Comparison of ENCODE assay signal across 17 cellular contexts in the genomic region with DNA sequence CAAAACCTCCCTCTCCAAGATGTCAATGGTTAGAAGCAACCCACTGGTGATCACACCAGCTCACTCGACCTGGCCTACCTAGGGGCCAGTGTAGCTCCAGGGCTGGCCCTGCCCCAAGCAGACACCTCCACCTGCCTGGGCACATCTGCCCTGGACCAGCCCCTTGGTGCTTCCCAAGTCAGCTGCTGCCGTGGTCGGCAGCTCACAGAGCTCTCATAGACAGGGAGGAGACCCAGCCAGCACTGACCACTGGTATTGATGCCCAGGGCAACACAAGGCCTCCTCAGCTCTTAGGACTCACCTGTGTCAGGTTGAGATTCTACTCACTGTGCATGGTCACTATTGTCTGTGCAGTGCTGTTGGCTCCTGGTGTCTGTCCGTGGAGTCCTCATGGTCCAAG. TPM values are rescaled to one million over a fixed set of nuclear protein-coding genes. Genes with fewer than 3 reads are reported as not detected.
A peak's percentile ranks its signal among the peaks of the same experiment; 100 is the strongest.
DNase-seq lines count a peak whose midpoint lies in the region; ATAC-seq, FAIRE-seq and TF ChIP-seq lines count a peak whose summit lies in the region.
"Had no signal": no experiment of that assay in that cellular context is flagged by ENCODE, and none has a peak within 500 bp of the region (broad histone marks: within the 10 kb centered on the region; RNA-seq: fewer than 3 reads in every experiment).

No MANE protein-coding gene starts in this region.

- POLR2A ChIA-PET in HepG2 (lab: Yijun Ruan, JAX): no interaction called here

- peaks cover 39% of the 10 kb centered on the region for H3K4me1 ChIP-seq in HepG2 (ENCODE audit: insufficient read depth, low read length)
- H3K4me1 ChIP-seq in left ventricle myocardium inferior: peaks cover 27% of the 10 kb centered on the region
- H3K4me1 ChIP-seq: A549, BLaER1, HAP-1 had no signal

- no TSS peak for BruUV-seq in HepG2 (replicated peaks; lab: Mats Ljungman, UMichigan)

- CTCF ChIA-PET in HepG2 (lab: Yijun Ruan, JAX; ENCODE audit: low intra/inter-chr PET ratio, low total read pairs): no interaction called here

- H3K9me3 ChIP-seq in HepG2 (ENCODE audit: low read length): no peaks in the 10 kb centered on the region
- no peaks in the 10 kb centered on the region for H3K9me3 ChIP-seq in left ventricle myocardium inferior (replicated peaks)
- H3K9me3 ChIP-seq: A549, BLaER1, HAP-1 had no signal

- TF ChIP-seq EP300 in HepG2 (IDR thresholded peaks at IDR 0.05; ENCODE audit: low read depth in 2 of 2, low read length in 2 of 2) (no peak), HepG2 (CRISPR knock-in tag; IDR thresholded peaks at IDR 0.05; ENCODE audit: borderline replicate concordance) (no peak)

- no peak for TF ChIP-seq RAD21 in HepG2 (CRISPR knock-in tag; IDR thresholded peaks at IDR 0.05)

- DNase-seq in natural killer cell treated with Interleukin-12 subunit alpha and Interleukin-12 subunit beta and Interleukin-15 and Interleukin-18, amount 100 ng/mL, for 72 hours (ENCODE audit: low spot score): no peak
- no peak for DNase-seq in natural killer cell
- no peak for DNase-seq in HepG2 (ENCODE audit: low spot score)
- no peak for DNase-seq in stimulated activated effector memory CD8-positive, alpha-beta T cell treated with anti-CD3 and anti-CD28 coated beads, Interleukin-12 subunit alpha, Interleukin-12 subunit beta, amount 100 ng/mL, for 72 hours (ENCODE audit: low spot score in 2 of 2)
- no peak for DNase-seq in left ventricle myocardium inferior
- DNase-seq in omental fat pad (ENCODE audit: low spot score): no peak
- DNase-seq in activated T-cell treated with anti-CD3 and anti-CD28 coated beads, Interleukin-2, amount 50 U/mL, for 72 hours: no peak
- DNase-seq: CD4-positive, alpha-beta memory T cell; GM23248 had no signal

- intact Hi-C loops in natural killer cell (cut with micrococcal nuclease): no loop called here
- intact Hi-C loops in HepG2 (cut with micrococcal nuclease; ENCODE audit: unreplicated experiment): no loop called here
- intact Hi-C loops in left ventricle myocardium inferior (cut with micrococcal nuclease): no loop called here

- no peak overlapping the region for H2AFZ ChIP-seq in HepG2 (ENCODE audit: low read length)
- H2AFZ ChIP-seq: GM23248 had no signal

- H3K27ac Mint-ChIP-seq in natural killer cell treated with Interleukin-12 subunit alpha and Interleukin-12 subunit beta and Interleukin-15 and Interleukin-18, amount 100 ng/mL, for 72 hours: no peak overlapping the region
- H3K27ac Mint-ChIP-seq in natural killer cell: no peak overlapping the region
- H3K27ac Mint-ChIP-seq in stimulated activated effector memory CD8-positive, alpha-beta T cell treated with anti-CD3 and anti-CD28 coated beads, Interleukin-12 subunit alpha, Interleukin-12 subunit beta, amount 100 ng/mL, for 72 hours: no peak overlapping the region
- no peak overlapping the region for H3K27ac Mint-ChIP-seq in activated T-cell treated with anti-CD3 and anti-CD28 coated beads, Interleukin-2, amount 50 U/mL, for 72 hours
- H3K27ac Mint-ChIP-seq: CD14-positive monocyte; CD4-positive, alpha-beta memory T cell had no signal

- no peaks in the 10 kb centered on the region for H3K27me3 ChIP-seq in HepG2 (ENCODE audit: control insufficient read depth in 1 of 2, insufficient read depth in 2 of 2, low read length in 2 of 2)
- no peaks in the 10 kb centered on the region for H3K27me3 ChIP-seq in left ventricle myocardium inferior (ENCODE audit: low read depth)
- H3K27me3 ChIP-seq: BLaER1 had no signal

- H3K36me3 ChIP-seq in HepG2 (replicated peaks in 1 of 2; ENCODE audit: control insufficient read depth in 1 of 2, insufficient read depth in 2 of 2, low read length in 2 of 2) (no peaks in the 10 kb centered on the region), left ventricle myocardium inferior (no peaks in the 10 kb centered on the region)
- H3K36me3 ChIP-seq: BLaER1, HAP-1 had no signal

- FAIRE-seq in HepG2 (lab: Jason Lieb, UNC): no peak
- FAIRE-seq: A549, G401.6, GM12892, GM18507 had no signal

- TF ChIP-seq POLR2A in HepG2 (IDR thresholded peaks at IDR 0.05; ENCODE audit: insufficient read depth in 1 of 2, low read depth in 2 of 2, low read length in 2 of 2): no peak

- H3K4me3 ChIP-seq in HepG2 (replicated peaks in 1 of 3; ENCODE audit: insufficient read depth in 1 of 3, low read depth in 2 of 3, low read length in 3 of 3) (no peak overlapping the region; a peak in 1 of 6 replicates), left ventricle myocardium inferior (no peak overlapping the region)
- H3K4me3 ChIP-seq: A549, BLaER1, GM23248, HAP-1 had no signal

- ATAC-seq in natural killer cell treated with Interleukin-12 subunit alpha and Interleukin-12 subunit beta and Interleukin-15 and Interleukin-18, amount 100 ng/mL, for 72 hours: peak; percentile 7 to 40
- ATAC-seq in natural killer cell: no peak
- peak; percentile 14; the same call in 2 of the 3 replicates for ATAC-seq in HepG2
- peak; percentile 19 for ATAC-seq in stimulated activated effector memory CD8-positive, alpha-beta T cell treated with anti-CD3 and anti-CD28 coated beads, Interleukin-12 subunit alpha, Interleukin-12 subunit beta, amount 100 ng/mL, for 72 hours
- no peak for ATAC-seq in omental fat pad (ENCODE audit: low FRiP score)
- no peak for ATAC-seq in activated T-cell treated with anti-CD3 and anti-CD28 coated beads, Interleukin-2, amount 50 U/mL, for 72 hours (replicated peaks in 1 of 2)
- ATAC-seq: A549 had no signal

- no peaks in the 10 kb centered on the region for H3K36me3 Mint-ChIP-seq in natural killer cell treated with Interleukin-12 subunit alpha and Interleukin-12 subunit beta and Interleukin-15 and Interleukin-18, amount 100 ng/mL, for 72 hours
- no peaks in the 10 kb centered on the region for H3K36me3 Mint-ChIP-seq in natural killer cell
- no peaks in the 10 kb centered on the region for H3K36me3 Mint-ChIP-seq in stimulated activated effector memory CD8-positive, alpha-beta T cell treated with anti-CD3 and anti-CD28 coated beads, Interleukin-12 subunit alpha, Interleukin-12 subunit beta, amount 100 ng/mL, for 72 hours
- H3K36me3 Mint-ChIP-seq in activated T-cell treated with anti-CD3 and anti-CD28 coated beads, Interleukin-2, amount 50 U/mL, for 72 hours (ENCODE audit: insufficient read depth in 2 of 2): no peaks in the 10 kb centered on the region
- H3K36me3 Mint-ChIP-seq: CD14-positive monocyte had no signal

- H3K9ac ChIP-seq in HepG2 (ENCODE audit: insufficient read depth, low read depth, low read length): no peak overlapping the region
- H3K9ac ChIP-seq: BLaER1, GM23248 had no signal

- peaks cover 4 to 5% of the 10 kb centered on the region in 2 donors for H3K27me3 Mint-ChIP-seq in natural killer cell treated with Interleukin-12 subunit alpha and Interleukin-12 subunit beta and Interleukin-15 and Interleukin-18, amount 100 ng/mL, for 72 hours
- H3K27me3 Mint-ChIP-seq in natural killer cell (ENCODE audit: low read depth in 2 of 2): peaks cover 0 to 8% of the 10 kb centered on the region in 2 donors
- peaks cover 4% of the 10 kb centered on the region for H3K27me3 Mint-ChIP-seq in activated T-cell treated with anti-CD3 and anti-CD28 coated beads, Interleukin-2, amount 50 U/mL, for 72 hours (ENCODE audit: low read depth)

- H3K9me3 Mint-ChIP-seq in natural killer cell treated with Interleukin-12 subunit alpha and Interleukin-12 subunit beta and Interleukin-15 and Interleukin-18, amount 100 ng/mL, for 72 hours: no peaks in the 10 kb centered on the region
- no peaks in the 10 kb centered on the region for H3K9me3 Mint-ChIP-seq in natural killer cell
- H3K9me3 Mint-ChIP-seq in stimulated activated effector memory CD8-positive, alpha-beta T cell treated with anti-CD3 and anti-CD28 coated beads, Interleukin-12 subunit alpha, Interleukin-12 subunit beta, amount 100 ng/mL, for 72 hours: no peaks in the 10 kb centered on the region
- no peaks in the 10 kb centered on the region for H3K9me3 Mint-ChIP-seq in activated T-cell treated with anti-CD3 and anti-CD28 coated beads, Interleukin-2, amount 50 U/mL, for 72 hours

- no peak overlapping the region for H3K4me3 Mint-ChIP-seq in natural killer cell treated with Interleukin-12 subunit alpha and Interleukin-12 subunit beta and Interleukin-15 and Interleukin-18, amount 100 ng/mL, for 72 hours
- no peak overlapping the region for H3K4me3 Mint-ChIP-seq in natural killer cell
- no peak overlapping the region for H3K4me3 Mint-ChIP-seq in stimulated activated effector memory CD8-positive, alpha-beta T cell treated with anti-CD3 and anti-CD28 coated beads, Interleukin-12 subunit alpha, Interleukin-12 subunit beta, amount 100 ng/mL, for 72 hours
- no peak overlapping the region for H3K4me3 Mint-ChIP-seq in activated T-cell treated with anti-CD3 and anti-CD28 coated beads, Interleukin-2, amount 50 U/mL, for 72 hours
- H3K4me3 Mint-ChIP-seq: CD14-positive monocyte; CD4-positive, alpha-beta memory T cell had no signal

- peak overlapping the region; percentile 57 for H3K4me2 ChIP-seq in HepG2 (ENCODE audit: low read depth, low read length)
- H3K4me2 ChIP-seq: A549, BLaER1 had no signal

- TF ChIP-seq CTCF in natural killer cell (IDR thresholded peaks at IDR 0.05): no peak
- TF ChIP-seq CTCF in HepG2 (CRISPR knock-in tag; IDR thresholded peaks at IDR 0.05): no peak
- no peak for TF ChIP-seq CTCF in left ventricle myocardium inferior (IDR thresholded peaks at IDR 0.05; ENCODE audit: borderline replicate concordance)
- TF ChIP-seq CTCF in omental fat pad (IDR thresholded peaks at IDR 0.05): no peak

- no peaks in the 10 kb centered on the region for H3K4me1 Mint-ChIP-seq in natural killer cell treated with Interleukin-12 subunit alpha and Interleukin-12 subunit beta and Interleukin-15 and Interleukin-18, amount 100 ng/mL, for 72 hours (ENCODE audit: low read depth in 2 of 2)
- no peaks in the 10 kb centered on the region for H3K4me1 Mint-ChIP-seq in natural killer cell
- H3K4me1 Mint-ChIP-seq in stimulated activated effector memory CD8-positive, alpha-beta T cell treated with anti-CD3 and anti-CD28 coated beads, Interleukin-12 subunit alpha, Interleukin-12 subunit beta, amount 100 ng/mL, for 72 hours: no peaks in the 10 kb centered on the region
- H3K4me1 Mint-ChIP-seq in activated T-cell treated with anti-CD3 and anti-CD28 coated beads, Interleukin-2, amount 50 U/mL, for 72 hours (ENCODE audit: low read depth): no peaks in the 10 kb centered on the region
- H3K4me1 Mint-ChIP-seq: CD4-positive, alpha-beta memory T cell had no signal

- no CpG with 5 or more reads among the region's 4 CpGs for WGBS in HepG2 (ENCODE audit: low lambda C conversion rate)

- in situ Hi-C loops in HepG2 (cut with HindIII; ENCODE audit: extremely low pct_ligation_motif_present, low pct_unique_long_range_greater_than_20kb): no loop called here

- H3K79me2 ChIP-seq in HepG2 (ENCODE audit: insufficient read depth, low read length): no peaks in the 10 kb centered on the region

- H4K20me1 ChIP-seq in HepG2 (ENCODE audit: insufficient read depth, low read length): no peaks in the 10 kb centered on the region
- H4K20me1 ChIP-seq: BLaER1 had no signal

- H3K27ac ChIP-seq in HepG2 (ENCODE audit: extremely low read length, insufficient read depth, low read length) (no peak overlapping the region), left ventricle myocardium inferior (replicated peaks) (no peak overlapping the region)
- H3K27ac ChIP-seq: 22Rv1, A549, BLaER1, GM23248 had no signal

RNA-seq across cellular contexts. Expression of gene SEPSECS, which starts 51.7 kb away (rescaled TPM):
- total RNA-seq in natural killer cell treated with Interleukin-12 subunit alpha and Interleukin-12 subunit beta and Interleukin-15 and Interleukin-18, amount 100 ng/mL, for 72 hours: 10 to 100 TPM; 11.3 to 11.7 TPM
- total RNA-seq in natural killer cell (10 to 100 TPM; 18.5 to 26.6 (median 20.7) TPM), HepG2 (2016; rRNA removed; fragmentation: Illumina TruSeq; extraction: Trizol) (14.3 and 17.1 TPM in 2 replicates), left ventricle myocardium inferior (4.9 TPM), omental fat pad (1 to 10 TPM; 4.7 to 7.7 (median 6.8) TPM)
- total RNA-seq in HepG2 (2016; cell fraction: cytosol; rRNA removed; fragmentation: Illumina TruSeq; extraction: Trizol; ENCODE audit: low read depth): 33.7 and 40.0 TPM in 2 replicates
- total RNA-seq in HepG2 (2016; cell fraction: insoluble cytoplasmic fraction; rRNA removed; fragmentation: Illumina TruSeq; extraction: Trizol): 13.3 and 16.6 TPM in 2 replicates
- total RNA-seq in HepG2 (2016; cell fraction: membrane; rRNA removed; fragmentation: Illumina TruSeq; extraction: Trizol): 18.7 and 20.0 TPM in 2 replicates
- total RNA-seq in HepG2 (2016; cell fraction: nucleus; rRNA removed; fragmentation: Illumina TruSeq; extraction: Trizol): 20.9 and 21.1 TPM in 2 replicates
- polyA plus RNA-seq in HepG2 (2011; rRNA removed): 8.2 and 9.4 TPM in 2 replicates
- 3.3 and 4.8 TPM in 2 replicates for polyA plus RNA-seq in HepG2 (2011; cell fraction: cytosol; rRNA removed)
- 8.3 and 10.6 TPM in 2 replicates for polyA plus RNA-seq in HepG2 (2011; cell fraction: nucleus; rRNA removed)
- 10.0 and 14.1 TPM in 2 replicates for polyA plus RNA-seq in HepG2 (2012)
- polyA plus RNA-seq in HepG2 (2016; cell fraction: cytosol; fragmentation: Illumina TruSeq; extraction: Trizol; ENCODE audit: low read depth): 0.59 and 0.72 TPM in 2 replicates
- polyA plus RNA-seq in HepG2 (2016; cell fraction: insoluble cytoplasmic fraction; fragmentation: Illumina TruSeq; extraction: Trizol; ENCODE audit: low read depth): 7.3 and 8.6 TPM in 2 replicates
- polyA plus RNA-seq in HepG2 (2016; cell fraction: membrane; fragmentation: Illumina TruSeq; extraction: Trizol; ENCODE audit: low read depth): 1.5 and 1.7 TPM in 2 replicates
- 14.0 and 14.4 TPM in 2 replicates for polyA plus RNA-seq in HepG2 (2016; cell fraction: nucleus; fragmentation: Illumina TruSeq; extraction: Trizol; ENCODE audit: insufficient read depth, low read depth)
- 4.3 and 5.5 TPM in 2 replicates for polyA minus RNA-seq in HepG2 (2011; rRNA and poly(A)+ RNA removed; ENCODE audit: low replicate concordance)
- polyA minus RNA-seq in HepG2 (2011; cell fraction: cytosol; rRNA and poly(A)+ RNA removed): 9.5 and 17.6 TPM in 2 replicates
- 60.2 and 61.7 TPM in 2 replicates for polyA minus RNA-seq in HepG2 (2011; cell fraction: nucleus; rRNA and poly(A)+ RNA removed)
- total RNA-seq in activated T-cell treated with anti-CD3 and anti-CD28 coated beads, Interleukin-2, amount 50 U/mL, for 72 hours: 10 to 100 TPM; 21.6 to 27.9 TPM

Comparison
In these comparisons a context has a peak if more than half of its experiments do, and no peak if none do; other contexts are left out.
1. ATAC-seq: peak in natural killer cell treated with Interleukin-12 subunit alpha and Interleukin-12 subunit beta and Interleukin-15 and Interleukin-18, amount 100 ng/mL, for 72 hours (2 of 2), HepG2 (single experiment) and stimulated activated effector memory CD8-positive, alpha-beta T cell treated with anti-CD3 and anti-CD28 coated beads, Interleukin-12 subunit alpha, Interleukin-12 subunit beta, amount 100 ng/mL, for 72 hours (single experiment); none in natural killer cell (0 of 3), omental fat pad (single experiment) and activated T-cell treated with anti-CD3 and anti-CD28 coated beads, Interleukin-2, amount 50 U/mL, for 72 hours (0 of 2).